18 cellular contexts compared by ENCODE assay signal in genomic region chr1:183175631-183176030, GRCh38. TPM values are rescaled to one million over a fixed set of nuclear protein-coding genes. Genes with fewer than 3 reads are reported as not detected.
DNase-seq lines count a peak whose midpoint lies in the region; ATAC-seq, FAIRE-seq and TF ChIP-seq lines count a peak whose summit lies in the region.
"Had no signal": no experiment of that assay in that cellular context is flagged by ENCODE, and none has a peak within 500 bp of the region (broad histone marks: within the 10 kb centered on the region; RNA-seq: fewer than 3 reads in every experiment).

No MANE protein-coding gene starts in this region.

- FAIRE-seq in RCC 7860 (lab: Jason Lieb, UNC), result no peak
- FAIRE-seq: G401.6, GM12892, H54 had no signal

- H3K9me3 Mint-ChIP-seq in activated T-helper 17 cell treated with anti-CD3 and anti-CD28 coated beads, Interleukin-2, amount 50 U/mL, for 72 hours, result no peaks in the 10 kb centered on the region
- H3K9me3 Mint-ChIP-seq: CD4-positive, alpha-beta memory T cell had no signal

- H2BK12ac ChIP-seq in mesenchymal stem cell (ENCODE audit: low read length in 2 of 2), result no peak overlapping the region

- H3K14ac ChIP-seq in mesenchymal stem cell (ENCODE audit: low read length in 2 of 2), result no peak overlapping the region

- H3K18ac ChIP-seq in mesenchymal stem cell (ENCODE audit: low read depth in 1 of 2, low read length in 2 of 2), result no peak overlapping the region

- BruUV-seq in HCT116 (replicated peaks; lab: Mats Ljungman, UMichigan), result no TSS peak

- H3K23ac ChIP-seq in mesenchymal stem cell (ENCODE audit: low read length in 2 of 2), result no peak overlapping the region

- H3K9ac ChIP-seq in HCT116 (ENCODE audit: low read length) (no peak overlapping the region), mesenchymal stem cell (ENCODE audit: low read length) (no peak overlapping the region)

- H3K36me3 ChIP-seq in HCT116 (ENCODE audit: control insufficient read depth in 1 of 2, insufficient read depth in 2 of 2, low read length in 2 of 2), result no peaks in the 10 kb centered on the region
- H3K36me3 ChIP-seq in RWPE2 (ENCODE audit: low read depth), result no peaks in the 10 kb centered on the region
- no peaks in the 10 kb centered on the region for H3K36me3 ChIP-seq in mesenchymal stem cell (ENCODE audit: control insufficient read depth in 1 of 2, insufficient read depth in 2 of 2, low read depth in 1 of 2, low read length in 2 of 2)
- H3K36me3 ChIP-seq: HAP-1 had no signal

- CTCF ChIA-PET in HCT116 (lab: Charles Lee), result no interaction called here

- H2AK5ac ChIP-seq in mesenchymal stem cell (ENCODE audit: low read length, severe bottlenecking), result no peak overlapping the region

- RAD21 ChIA-PET in HCT116 (lab: Charles Lee; ENCODE audit: low non-redundant PET in 1 of 2, low total read pairs in 2 of 2, uncharacterized antibody in 2 of 2, unreplicated experiment in 2 of 2), result no interaction called here

- H3K27ac ChIP-seq in HCT116 (ENCODE audit: low read depth, low read length) (no peak overlapping the region), RWPE2 (ENCODE audit: poor library complexity, severe bottlenecking) (peak overlapping the region; percentile 22), mesenchymal stem cell (ENCODE audit: low read length, poor library complexity, severe bottlenecking) (no peak overlapping the region)

- 96% methylated on average over 1 of the region's 1 CpG for WGBS in mesenchymal stem cell

- no peak overlapping the region for H2BK5ac ChIP-seq in mesenchymal stem cell (ENCODE audit: low read depth, low read length, poor library complexity, severe bottlenecking)

- H3K79me1 ChIP-seq in mesenchymal stem cell (replicated peaks; ENCODE audit: low read length, poor library complexity, severe bottlenecking), result no peaks in the 10 kb centered on the region

- no peak overlapping the region for H4K8ac ChIP-seq in mesenchymal stem cell (ENCODE audit: low read length)

- TF ChIP-seq POLR2A in HCT116 (IDR thresholded peaks at IDR 0.05; ENCODE audit: borderline replicate concordance, extremely low read depth, insufficient read depth, insufficient read length), result no peak

- H3K4ac ChIP-seq in mesenchymal stem cell (ENCODE audit: low read depth in 1 of 2, low read length in 2 of 2), result no peak overlapping the region

- no peak overlapping the region for H3K4me3 Mint-ChIP-seq in activated T-helper 17 cell treated with anti-CD3 and anti-CD28 coated beads, Interleukin-2, amount 50 U/mL, for 72 hours
- H3K4me3 Mint-ChIP-seq: CD4-positive, alpha-beta memory T cell had no signal

- no peak overlapping the region for H2BK120ac ChIP-seq in mesenchymal stem cell (ENCODE audit: low read depth, low read length)

- peak overlapping the region; percentile 39 for H4K91ac ChIP-seq in mesenchymal stem cell (ENCODE audit: low read length)

- H3K4me2 ChIP-seq in HCT116 (ENCODE audit: low read length) (no peak overlapping the region), mesenchymal stem cell (ENCODE audit: low read length, poor library complexity, severe bottlenecking) (no peak overlapping the region)

- TF ChIP-seq RAD21 in HCT116 (IDR thresholded peaks at IDR 0.05; ENCODE audit: low read depth), result no peak

- H3K9me2 ChIP-seq in HCT116 (ENCODE audit: insufficient read depth), result no peaks in the 10 kb centered on the region

- no peak overlapping the region for H3K4me3 ChIP-seq in HCT116 (replicated peaks in 1 of 2; ENCODE audit: low read depth in 1 of 2, low read length in 2 of 2)
- H3K4me3 ChIP-seq in RWPE2 (ENCODE audit: severe bottlenecking), result no peak overlapping the region
- H3K4me3 ChIP-seq in mesenchymal stem cell (ENCODE audit: insufficient read depth in 1 of 2, low read depth in 1 of 2, low read length in 2 of 2), result no peak overlapping the region
- H3K4me3 ChIP-seq: HAP-1 had no signal

- no peaks in the 10 kb centered on the region for H4K20me1 ChIP-seq in HCT116 (ENCODE audit: insufficient read depth)

- no peaks in the 10 kb centered on the region for H3K4me1 Mint-ChIP-seq in activated T-helper 17 cell treated with anti-CD3 and anti-CD28 coated beads, Interleukin-2, amount 50 U/mL, for 72 hours

- TF ChIP-seq CTCF in HCT116 (IDR thresholded peaks at IDR 0.05 in 2 of 3, conservative IDR thresholded peaks at IDR 0.05 in 1 of 3; ENCODE audit: borderline replicate concordance in 1 of 3, insufficient read depth in 1 of 3, low read depth in 2 of 3, low read length in 2 of 3) (no peak), RWPE2 (IDR thresholded peaks at IDR 0.05; ENCODE audit: poor library complexity, severe bottlenecking) (no peak)

- DNase-seq in Right ventricle myocardium superior (no peak), left cardiac atrium (no peak), HCT116 (ENCODE audit: low read depth, low spot score) (no peak), RWPE2 (ENCODE audit: low spot score) (no peak), mesenchymal stem cell (no peak), RCC 7860 (ENCODE audit: low spot score) (no peak)
- DNase-seq in activated naive CD4-positive, alpha-beta T cell treated with anti-CD3 and anti-CD28 coated beads, Interleukin-2, amount 50 U/mL, for 16 hours, result no peak
- DNase-seq: C1 segment of cervical spinal cord; CD4-positive, alpha-beta memory T cell; COR-L47; DMS153; DND-41; GOT3 had no signal

- H2AFZ ChIP-seq in HCT116 (ENCODE audit: low read depth, low read length, poor library complexity, severe bottlenecking) (peak overlapping the region; percentile 87), mesenchymal stem cell (ENCODE audit: low read depth, low read length) (no peak overlapping the region)

- H3K9me3 ChIP-seq in HCT116 (ENCODE audit: control insufficient read depth in 1 of 2, insufficient read depth in 1 of 2, low read depth in 1 of 2, low read length in 2 of 2), result no peaks in the 10 kb centered on the region
- H3K9me3 ChIP-seq in RWPE2 (ENCODE audit: severe bottlenecking), result no peaks in the 10 kb centered on the region
- no peaks in the 10 kb centered on the region for H3K9me3 ChIP-seq in mesenchymal stem cell (ENCODE audit: control insufficient read depth, low read length)
- H3K9me3 ChIP-seq: HAP-1 had no signal

- intact Hi-C loops in Right ventricle myocardium superior (cut with DNase I) (no loop called here), left cardiac atrium (cut with DNase I) (no loop called here), HCT116 (cut with micrococcal nuclease) (no loop called here)

- H3K4me1 ChIP-seq in HCT116 (ENCODE audit: control insufficient read depth in 1 of 2, insufficient read depth in 2 of 2, low read length in 2 of 2) (peaks cover 5 to 6% of the 10 kb centered on the region in 2 experiments; a peak in 2 of 4 replicates), RWPE2 (ENCODE audit: insufficient read depth, poor library complexity, severe bottlenecking) (peaks cover 12% of the 10 kb centered on the region), mesenchymal stem cell (ENCODE audit: control insufficient read depth, insufficient read depth, low read depth, low read length) (no peaks in the 10 kb centered on the region)

- H3K36me3 Mint-ChIP-seq in activated T-helper 17 cell treated with anti-CD3 and anti-CD28 coated beads, Interleukin-2, amount 50 U/mL, for 72 hours (ENCODE audit: low read depth), result no peaks in the 10 kb centered on the region
- H3K36me3 Mint-ChIP-seq: CD4-positive, alpha-beta memory T cell had no signal

- H3K27ac Mint-ChIP-seq in activated T-helper 17 cell treated with anti-CD3 and anti-CD28 coated beads, Interleukin-2, amount 50 U/mL, for 72 hours, result no peak overlapping the region
- H3K27ac Mint-ChIP-seq: CD4-positive, alpha-beta memory T cell had no signal

- peaks cover 13% of the 10 kb centered on the region for H3K27me3 Mint-ChIP-seq in activated T-helper 17 cell treated with anti-CD3 and anti-CD28 coated beads, Interleukin-2, amount 50 U/mL, for 72 hours

- H3K79me2 ChIP-seq in HCT116 (ENCODE audit: insufficient read depth, low read length), result no peaks in the 10 kb centered on the region

- no peak overlapping the region for H2BK15ac ChIP-seq in mesenchymal stem cell (ENCODE audit: low read depth, poor library complexity, severe bottlenecking)

- ATAC-seq in Right ventricle myocardium superior (ENCODE audit: poor library complexity) (peak; percentile 38), left cardiac atrium (no peak), HCT116 (no peak), RWPE2 (ENCODE audit: low read depth) (no peak)
- no peak for ATAC-seq in activated T-helper 17 cell treated with anti-CD3 and anti-CD28 coated beads, Interleukin-2, amount 50 U/mL, for 72 hours (replicated peaks)

- no peaks in the 10 kb centered on the region for H3K27me3 ChIP-seq in HCT116 (ENCODE audit: insufficient read depth, low read length)
- H3K27me3 ChIP-seq in RWPE2 (ENCODE audit: insufficient read depth, poor library complexity, severe bottlenecking), result no peaks in the 10 kb centered on the region
- H3K27me3 ChIP-seq in mesenchymal stem cell (ENCODE audit: control insufficient read depth in 1 of 2, insufficient read depth in 1 of 2, low read length in 2 of 2), result no peaks in the 10 kb centered on the region

- POLR2A ChIA-PET in HCT116 (lab: Charles Lee), result no interaction called here

TF ChIP-seq in HCT116, 20 proteins besides CTCF, POLR2A, EP300 and RAD21:
- TF ChIP-seq SP1 (IDR thresholded peaks at IDR 0.05; ENCODE audit: low read depth) (no peak), SIN3A (IDR thresholded peaks at IDR 0.05; ENCODE audit: low read depth) (no peak), ZNF274 (IDR thresholded peaks at IDR 0.05; ENCODE audit: low read depth, low read length) (no peak), POLR2AphosphoS5 (IDR thresholded peaks at IDR 0.05; ENCODE audit: low read depth, low read length) (no peak)

RNA-seq across cellular contexts. Expression of gene LAMC2, which starts 10.4 kb away (rescaled TPM):
- total RNA-seq in Right ventricle myocardium superior (4.0 TPM), left cardiac atrium (1 to 10 TPM; 2.1 to 6.0 TPM), HCT116 (2021; ENCODE audit: unreplicated experiment) (22.2 TPM)
- polyA plus RNA-seq in HCT116 (2012), result 43.6 and 44.3 TPM in 2 replicates
- polyA plus RNA-seq in mesenchymal stem cell (2013, experiment 1 of 2), result 0.37 TPM
- polyA plus RNA-seq in mesenchymal stem cell (2013, experiment 2 of 2), result 0.38 TPM
- total RNA-seq in activated T-helper 17 cell treated with anti-CD3 and anti-CD28 coated beads, Interleukin-2, amount 50 U/mL, for 72 hours, result under 1 TPM; 0.04 to 0.05 TPM
- total RNA-seq: CD4-positive, alpha-beta memory T cell had no signal
- polyA plus RNA-seq: CD4-positive, alpha-beta memory T cell had no signal
